1 cellular context compared by ENCODE assay signal in the genomic region with DNA sequence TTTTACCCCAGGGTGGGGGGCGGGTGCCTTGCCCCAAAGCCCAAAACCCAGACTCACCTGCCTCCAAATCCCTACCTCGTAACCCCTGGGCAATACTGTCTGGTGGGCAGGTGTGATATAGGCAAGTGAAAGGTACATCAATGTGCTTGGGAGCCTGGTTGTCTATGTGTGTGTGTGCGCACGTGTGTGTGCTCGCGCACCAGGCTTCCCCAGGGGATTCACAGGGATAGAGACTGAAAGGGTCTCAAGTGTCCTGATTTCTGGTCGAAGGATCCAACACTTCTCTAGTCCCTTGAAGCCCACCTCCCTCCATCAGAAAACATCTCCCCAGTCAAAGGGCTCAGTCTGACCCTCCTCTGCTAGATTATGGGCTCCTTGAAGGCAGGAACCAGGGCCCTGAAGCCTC.
TF ChIP-seq lines count a peak whose summit lies in the region.

No MANE protein-coding gene starts in this region.

TF ChIP-seq in K562, 482 proteins besides CTCF, POLR2A, EP300 and RAD21 (continued from another document):
- TF ChIP-seq, protein P1, sequence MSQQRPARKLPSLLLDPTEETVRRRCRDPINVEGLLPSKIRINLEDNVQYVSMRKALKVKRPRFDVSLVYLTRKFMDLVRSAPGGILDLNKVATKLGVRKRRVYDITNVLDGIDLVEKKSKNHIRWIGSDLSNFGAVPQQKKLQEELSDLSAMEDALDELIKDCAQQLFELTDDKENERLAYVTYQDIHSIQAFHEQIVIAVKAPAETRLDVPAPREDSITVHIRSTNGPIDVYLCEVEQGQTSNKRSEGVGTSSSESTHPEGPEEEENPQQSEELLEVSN (IDR thresholded peaks at IDR 0.05; ENCODE audit: borderline replicate concordance in 1 of 2, extremely low read depth in 1 of 2, insufficient read depth in 1 of 2, insufficient read length in 1 of 2, low read depth in 1 of 2, low read length in 1 of 2, poor library complexity in 1 of 2, severe bottlenecking in 1 of 2) = no peak
- 0 out of 2 replicates have a peak, but pooled peaks have one; percentile 49 for TF ChIP-seq ZFP1 (CRISPR knock-in tag; IDR thresholded peaks at IDR 0.05)
- TF ChIP-seq, protein P2, sequence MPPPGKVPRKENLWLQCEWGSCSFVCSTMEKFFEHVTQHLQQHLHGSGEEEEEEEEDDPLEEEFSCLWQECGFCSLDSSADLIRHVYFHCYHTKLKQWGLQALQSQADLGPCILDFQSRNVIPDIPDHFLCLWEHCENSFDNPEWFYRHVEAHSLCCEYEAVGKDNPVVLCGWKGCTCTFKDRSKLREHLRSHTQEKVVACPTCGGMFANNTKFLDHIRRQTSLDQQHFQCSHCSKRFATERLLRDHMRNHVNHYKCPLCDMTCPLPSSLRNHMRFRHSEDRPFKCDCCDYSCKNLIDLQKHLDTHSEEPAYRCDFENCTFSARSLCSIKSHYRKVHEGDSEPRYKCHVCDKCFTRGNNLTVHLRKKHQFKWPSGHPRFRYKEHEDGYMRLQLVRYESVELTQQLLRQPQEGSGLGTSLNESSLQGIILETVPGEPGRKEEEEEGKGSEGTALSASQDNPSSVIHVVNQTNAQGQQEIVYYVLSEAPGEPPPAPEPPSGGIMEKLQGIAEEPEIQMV (tag; conservative IDR thresholded peaks at IDR 0.05; ENCODE audit: low read depth) = no peak
